8 cellular contexts compared by ENCODE assay signal in the genomic region with DNA sequence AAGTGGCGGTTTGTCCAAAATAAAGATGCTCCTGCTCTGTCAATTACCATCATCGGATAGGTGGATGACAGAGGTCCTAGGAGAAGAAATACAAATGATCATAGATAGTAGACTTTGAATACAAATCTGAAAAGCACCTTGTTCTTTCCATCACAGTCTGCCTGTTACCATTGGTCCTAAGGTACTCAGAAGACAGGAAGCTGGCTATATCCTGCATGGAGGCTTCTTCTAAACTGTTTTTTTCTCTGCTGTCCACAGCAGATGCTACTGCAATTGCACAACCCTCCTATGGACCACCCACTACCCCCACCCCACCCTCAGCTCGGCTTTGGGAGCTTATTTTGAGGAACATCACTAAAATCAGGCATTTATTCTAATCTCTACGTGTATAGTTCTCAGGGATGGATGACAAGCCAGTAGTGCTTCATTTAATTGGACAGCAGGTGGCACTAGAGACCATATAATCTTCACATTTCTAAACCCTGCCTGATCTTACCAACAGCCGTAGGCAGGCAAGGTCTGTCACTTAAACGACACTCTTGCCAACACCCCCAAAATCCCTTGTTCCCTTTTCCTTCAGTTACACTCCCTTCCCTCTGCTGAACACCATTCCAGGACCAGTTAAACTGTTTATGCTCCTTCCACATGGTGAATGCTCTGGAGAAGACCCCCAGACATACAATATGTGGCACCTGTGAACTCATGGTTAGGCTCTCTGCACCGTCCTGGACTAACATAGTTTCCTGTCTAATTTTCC. TPM values are rescaled to one million over a fixed set of nuclear protein-coding genes. Genes with fewer than 3 reads are reported as not detected.
DNase-seq lines count a peak whose midpoint lies in the region; ATAC-seq and TF ChIP-seq lines count a peak whose summit lies in the region.

No MANE protein-coding gene starts in this region.

- intact Hi-C loops in esophagus muscularis mucosa (cut with DNase I): loop anchor here (1.0 to 10.0 kb wide), 2 partner anchors 61 to 1075 kb away; no protein-coding TSS in a partner anchor
- intact Hi-C loops in naive thymus-derived CD4-positive, alpha-beta T cell (cut with micrococcal nuclease): loop anchor here (1.0 to 10.0 kb wide), 14 partner anchors 61 to 1578 kb away; partner anchors contain the start of genes ZW10 (in 2 of the 2) and CLDN25 (in 1 of the 2)

- CTCF ChIA-PET in naive thymus-derived CD4-positive, alpha-beta T cell (lab: Charles Lee): interaction anchor here (0.6 to 8.2 kb wide), 16 partner anchors 10 to 1070 kb away, joined by 3 to 141 read pairs (median 4); partner anchors contain the start of gene NCAM1

- H3K9me3 ChIP-seq in esophagus muscularis mucosa: no peaks in the 10 kb centered on the region
- no peaks in the 10 kb centered on the region for H3K9me3 ChIP-seq in naive thymus-derived CD4-positive, alpha-beta T cell (ENCODE audit: control insufficient read depth in 2 of 3, low read length in 3 of 3)

- H3K27ac ChIP-seq in HL-60 (replicated peaks) (no peak overlapping the region), esophagus muscularis mucosa (replicated peaks in 1 of 4) (no peak overlapping the region)
- no peak overlapping the region for H3K27ac ChIP-seq in naive thymus-derived CD4-positive, alpha-beta T cell (ENCODE audit: low read depth, low read length)

- H3K27ac Mint-ChIP-seq in naive thymus-derived CD4-positive, alpha-beta T cell: peak overlapping the region in 2 of 9 donors; percentile 38 to 59

- no peaks in the 10 kb centered on the region for H3K9me3 Mint-ChIP-seq in naive thymus-derived CD4-positive, alpha-beta T cell

- H3K36me3 ChIP-seq in esophagus muscularis mucosa: peaks cover 0 to 34% (median 4%) of the 10 kb centered on the region in 4 donors
- H3K36me3 ChIP-seq in naive thymus-derived CD4-positive, alpha-beta T cell (ENCODE audit: control insufficient read depth in 2 of 3, insufficient read depth in 3 of 3, low read length in 3 of 3): no peaks in the 10 kb centered on the region

- H3K27me3 ChIP-seq in HL-60 (ENCODE audit: insufficient read depth, poor library complexity, severe bottlenecking) (no peaks in the 10 kb centered on the region), esophagus muscularis mucosa (no peaks in the 10 kb centered on the region)
- no peaks in the 10 kb centered on the region for H3K27me3 ChIP-seq in naive thymus-derived CD4-positive, alpha-beta T cell (ENCODE audit: control insufficient read depth in 2 of 2, insufficient read depth in 2 of 2, low read length in 2 of 2)

- peak; percentile 93 for ATAC-seq in GM21515 (IDR thresholded peaks at IDR 0.05; ENCODE audit: unreplicated experiment)
- peak; percentile 99 for ATAC-seq in naive thymus-derived CD4-positive, alpha-beta T cell

- H3K4me3 ChIP-seq in HL-60 (replicated peaks; ENCODE audit: insufficient read depth, low read length) (no peak overlapping the region), esophagus muscularis mucosa (no peak overlapping the region)
- H3K4me3 ChIP-seq in naive thymus-derived CD4-positive, alpha-beta T cell (ENCODE audit: low read length): no peak overlapping the region

- DNase-seq in GDM1 (lab: John Stamatoyannopoulos, UW) (peak; percentile 61), HL-60 (ENCODE audit: low read depth in 1 of 2, low spot score in 1 of 2) (peak; percentile 45 to 62), NCI-H82 (lab: John Stamatoyannopoulos, UW) (peak; percentile 77), esophagus muscularis mucosa (ENCODE audit: extremely low spot score) (no peak)
- peak; percentile 4 to 6 for DNase-seq in activated CD8-positive, alpha-beta memory T cell treated with anti-CD3 and anti-CD28 coated beads for 4 hours (ENCODE audit: low read depth in 2 of 2)
- DNase-seq in naive thymus-derived CD4-positive, alpha-beta T cell: peak in 7 of 9 donors; percentile 54 to 77 (median 69)
- DNase-seq in NK-92 treated with Interleukin-12 subunit alpha and Interleukin-12 subunit beta, amount 100 ng/mL, for 24 hours (lab: John Stamatoyannopoulos, UW): no peak

- no peak for TF ChIP-seq POLR2A in esophagus muscularis mucosa (IDR thresholded peaks at IDR 0.05; ENCODE audit: low read depth)

- 33% methylated on average over 7 of the region's 7 CpGs for WGBS in esophagus muscularis mucosa

- no peaks in the 10 kb centered on the region for H3K36me3 Mint-ChIP-seq in naive thymus-derived CD4-positive, alpha-beta T cell

- peaks cover 0 to 4% (median 0%) of the 10 kb centered on the region in 5 donors for H3K27me3 Mint-ChIP-seq in naive thymus-derived CD4-positive, alpha-beta T cell

- peak; percentile 68 for TF ChIP-seq CTCF in HL-60 (IDR thresholded peaks at IDR 0.05; ENCODE audit: insufficient read depth, low read length)
- peak; percentile 77 to 90 (median 88) for TF ChIP-seq CTCF in esophagus muscularis mucosa (IDR thresholded peaks at IDR 0.05)

- H3K4me1 Mint-ChIP-seq in naive thymus-derived CD4-positive, alpha-beta T cell: peaks cover 0 to 17% (median 3%) of the 10 kb centered on the region in 7 donors

- peaks cover 0 to 28% (median 16%) of the 10 kb centered on the region in 4 donors for H3K4me1 ChIP-seq in esophagus muscularis mucosa
- no peaks in the 10 kb centered on the region for H3K4me1 ChIP-seq in naive thymus-derived CD4-positive, alpha-beta T cell (ENCODE audit: control insufficient read depth in 2 of 2, insufficient read depth in 2 of 2, low read length in 2 of 2)

- POLR2A ChIA-PET in naive thymus-derived CD4-positive, alpha-beta T cell (lab: Charles Lee): interaction anchor here (0.6 to 2.1 kb wide), 2 partner anchors 60 to 328 kb away, joined by 3 to 11 read pairs; no protein-coding TSS in a partner anchor

- H3K4me3 Mint-ChIP-seq in naive thymus-derived CD4-positive, alpha-beta T cell: no peak overlapping the region

- no peak for TF ChIP-seq EP300 in esophagus muscularis mucosa (IDR thresholded peaks at IDR 0.05)

RNA-seq across cellular contexts. Expression of gene PTS, which starts 6.6 kb away (rescaled TPM):
- total RNA-seq in esophagus muscularis mucosa: 10 to 100 TPM; 22.2 to 45.3 (median 28.5) TPM
- 10 to 100 TPM; 19.2 to 71.3 (median 24.0) TPM for total RNA-seq in naive thymus-derived CD4-positive, alpha-beta T cell
- polyA plus RNA-seq in naive thymus-derived CD4-positive, alpha-beta T cell: 1 to 10 TPM; 3.7 to 7.2 TPM

RNA-seq across cellular contexts. Expression of gene PLET1, which starts 41.0 kb away (rescaled TPM):
- not detected for total RNA-seq in esophagus muscularis mucosa
- not detected for total RNA-seq in naive thymus-derived CD4-positive, alpha-beta T cell
- not detected for polyA plus RNA-seq in naive thymus-derived CD4-positive, alpha-beta T cell

RNA-seq across cellular contexts. Expression of gene BCO2, which starts 44.3 kb away (rescaled TPM):
- 10 to 100 TPM in 1 of 4 donors, 1 to 10 TPM in 3; 1.4 to 11.6 (median 3.1) TPM for total RNA-seq in esophagus muscularis mucosa
- 1 to 10 TPM; 1.5 to 3.8 (median 2.0) TPM for total RNA-seq in naive thymus-derived CD4-positive, alpha-beta T cell
- under 1 TPM in 1 of 2 donors, not detected in 1; 0.12 TPM for polyA plus RNA-seq in naive thymus-derived CD4-positive, alpha-beta T cell

RNA-seq across cellular contexts. Expression of gene TEX12, which starts 52.5 kb away (rescaled TPM):
- total RNA-seq in esophagus muscularis mucosa: 1 to 10 TPM in 1 of 4 donors, under 1 TPM in 1, not detected in 2; 0.40 to 4.2 TPM
- under 1 TPM in 3 of 5 experiments, not detected in 2; 0.46 to 0.86 (median 0.80) TPM for total RNA-seq in naive thymus-derived CD4-positive, alpha-beta T cell
- not detected for polyA plus RNA-seq in naive thymus-derived CD4-positive, alpha-beta T cell

RNA-seq across cellular contexts. Expression of gene IL18, which starts 55.8 kb away (rescaled TPM):
- 1 to 10 TPM; 5.8 to 7.9 (median 6.8) TPM for total RNA-seq in esophagus muscularis mucosa
- 1 to 10 TPM in 1 of 5 experiments, under 1 TPM in 3, not detected in 1; 0.32 to 8.3 (median 0.72) TPM for total RNA-seq in naive thymus-derived CD4-positive, alpha-beta T cell
- not detected for polyA plus RNA-seq in naive thymus-derived CD4-positive, alpha-beta T cell

Comparison
In these comparisons a context has a peak if more than half of its experiments do, and no peak if none do; other contexts are left out.
1. DNase-seq: peak in GDM1 (single experiment), HL-60 (2 of 2), NCI-H82 (single experiment), activated CD8-positive, alpha-beta memory T cell treated with anti-CD3 and anti-CD28 coated beads for 4 hours (2 of 2) and naive thymus-derived CD4-positive, alpha-beta T cell (7 of 9); none in esophagus muscularis mucosa (single experiment) and NK-92 treated with Interleukin-12 subunit alpha and Interleukin-12 subunit beta, amount 100 ng/mL, for 24 hours (single experiment).